8 cellular contexts compared by ENCODE assay signal in genomic region chrX:154370882-154371770, GRCh38. TPM values are rescaled to one million over a fixed set of nuclear protein-coding genes. Genes with fewer than 3 reads are reported as not detected.
A peak's percentile ranks its signal among the peaks of the same experiment; 100 is the strongest.
DNase-seq lines count a peak whose midpoint lies in the region; ATAC-seq and TF ChIP-seq lines count a peak whose summit lies in the region.

No MANE protein-coding gene starts in this region.

- peak overlapping the region; percentile 84 for H2BK12ac ChIP-seq in neuronal stem cell (ENCODE audit: low read length)

- peak overlapping the region; percentile 100 for H3K4me3 ChIP-seq in neuronal stem cell (ENCODE audit: low read length in 2 of 2)

- H4K8ac ChIP-seq in neuronal stem cell (ENCODE audit: low read depth, low read length) = no peak overlapping the region

- WGBS in neuronal stem cell (ENCODE audit: extremely low coverage in 2 of 2, insufficient read length in 2 of 2, insufficient replicate concordance in 1 of 2), 2 donors = no CpG with 5 or more reads among the region's 87 CpGs

- peak; percentile 47 for TF ChIP-seq CTCF in foreskin keratinocyte (conservative IDR thresholded peaks at IDR 0.05)

- no peak overlapping the region for H2BK15ac ChIP-seq in neuronal stem cell (ENCODE audit: low read length)

- peak overlapping the region; percentile 93 for H2BK5ac ChIP-seq in neuronal stem cell (ENCODE audit: low read length)

- H3K9me3 ChIP-seq in neuronal stem cell (replicated peaks in 1 of 2; ENCODE audit: control insufficient read depth in 2 of 2, insufficient read depth in 1 of 2, low read depth in 1 of 2, low read length in 2 of 2) = no peaks in the 10 kb centered on the region

- H3K27ac ChIP-seq in foreskin keratinocyte (no peak overlapping the region), neuronal stem cell (replicated peaks; ENCODE audit: low read length) (peak overlapping the region; percentile 49)

- H3K4me1 ChIP-seq in foreskin keratinocyte (no peaks in the 10 kb centered on the region), neuronal stem cell (ENCODE audit: control insufficient read depth in 2 of 2, insufficient read depth in 1 of 2, low read depth in 1 of 2, low read length in 2 of 2) (peaks cover 5 to 15% of the 10 kb centered on the region in 2 donors)

- peak overlapping the region; percentile 96 for H3K18ac ChIP-seq in neuronal stem cell (ENCODE audit: low read length)

- TF ChIP-seq POLR2A in Raji (IDR thresholded peaks at IDR 0.05; ENCODE audit: insufficient read depth, low read depth, low read length) = peak; percentile 98

- peak; percentile 42 for ATAC-seq in foreskin keratinocyte

- H4K91ac ChIP-seq in neuronal stem cell (ENCODE audit: low read depth, low read length, poor library complexity) = peak overlapping the region; percentile 72

- DNase-seq in DMS79 treated with DMSO at 0.1 percent for 48 hours (lab: John Stamatoyannopoulos, UW) (peak; percentile 61), GOT3 (lab: John Stamatoyannopoulos, UW) (peak; percentile 75), LoVo (ENCODE audit: low spot score) (peak; percentile 83), activated gamma-delta T cell (lab: John Stamatoyannopoulos, UW) (peak; percentile 82), foreskin keratinocyte (peak; percentile 69 to 80), neuronal stem cell (ENCODE audit: low spot score) (peak; percentile 86), stromal cell of bone marrow (ENCODE audit: low read depth) (peak; percentile 88)

- peak overlapping the region; percentile 99 for H3K9ac ChIP-seq in neuronal stem cell (ENCODE audit: low read depth, low read length, poor library complexity)

- peaks cover 18 to 35% of the 10 kb centered on the region in 2 donors for H3K36me3 ChIP-seq in neuronal stem cell (replicated peaks in 1 of 2; ENCODE audit: control insufficient read depth in 2 of 2, insufficient read depth in 2 of 2, low read length in 2 of 2)

- peak overlapping the region; percentile 90 for H2AK5ac ChIP-seq in neuronal stem cell (ENCODE audit: low read depth, low read length)

- H3K79me1 ChIP-seq in neuronal stem cell (ENCODE audit: low read depth, low read length) = peaks cover 12% of the 10 kb centered on the region

- peak overlapping the region; percentile 96 for H3K23ac ChIP-seq in neuronal stem cell (ENCODE audit: low read depth, low read length, poor library complexity)

- no peaks in the 10 kb centered on the region for H3K27me3 ChIP-seq in foreskin keratinocyte
- no peaks in the 10 kb centered on the region for H3K27me3 ChIP-seq in neuronal stem cell (ENCODE audit: control insufficient read depth in 3 of 3, insufficient read depth in 3 of 3, low read depth in 1 of 3, low read length in 3 of 3)

- H3K4me2 ChIP-seq in neuronal stem cell (ENCODE audit: insufficient read depth, low read length, poor library complexity, severe bottlenecking) = peak overlapping the region; percentile 62

- H3K4ac ChIP-seq in neuronal stem cell (ENCODE audit: low read length) = no peak overlapping the region

- no peak overlapping the region for H2BK120ac ChIP-seq in neuronal stem cell (ENCODE audit: low read depth, low read length)

- no peak overlapping the region for H3K14ac ChIP-seq in neuronal stem cell (ENCODE audit: low read length)

- H2AFZ ChIP-seq in neuronal stem cell (ENCODE audit: low read length) = peak overlapping the region; percentile 74

RNA-seq across cellular contexts. Expression of gene FLNA, which starts 3.3 kb away (rescaled TPM):
- total RNA-seq in foreskin keratinocyte = 1,667 and 1,680 TPM in 2 replicates
- polyA plus RNA-seq in foreskin keratinocyte = 1,552 and 1,648 TPM in 2 replicates
- 215 TPM for polyA plus RNA-seq in neuronal stem cell (2013, experiment 1 of 2)
- 217 TPM for polyA plus RNA-seq in neuronal stem cell (2013, experiment 2 of 2)

RNA-seq across cellular contexts. Expression of gene EMD, which starts 8.0 kb away (rescaled TPM):
- total RNA-seq in foreskin keratinocyte = 45.8 and 48.5 TPM in 2 replicates
- 121 and 128 TPM in 2 replicates for polyA plus RNA-seq in foreskin keratinocyte
- 55.3 TPM for polyA plus RNA-seq in neuronal stem cell (2013, experiment 1 of 2)
- 56.6 TPM for polyA plus RNA-seq in neuronal stem cell (2013, experiment 2 of 2)

RNA-seq across cellular contexts. Expression of gene RPL10, which starts 27.1 kb away (rescaled TPM):
- 2,470 and 2,821 TPM in 2 replicates for total RNA-seq in foreskin keratinocyte
- 4,650 and 4,901 TPM in 2 replicates for polyA plus RNA-seq in foreskin keratinocyte
- 4,532 TPM for polyA plus RNA-seq in neuronal stem cell (2013, experiment 1 of 2)
- 4,365 TPM for polyA plus RNA-seq in neuronal stem cell (2013, experiment 2 of 2)

RNA-seq across cellular contexts. Expression of gene DNASE1L1, which starts 37.9 kb away (rescaled TPM):
- total RNA-seq in foreskin keratinocyte = 22.3 and 26.9 TPM in 2 replicates
- polyA plus RNA-seq in foreskin keratinocyte = 19.0 and 21.7 TPM in 2 replicates
- 15.4 TPM for polyA plus RNA-seq in neuronal stem cell (2013, experiment 1 of 2)
- 15.1 TPM for polyA plus RNA-seq in neuronal stem cell (2013, experiment 2 of 2)

RNA-seq across cellular contexts. Expression of gene TAFAZZIN, which starts 40.2 kb away (rescaled TPM):
- total RNA-seq in foreskin keratinocyte = 26.5 and 31.9 TPM in 2 replicates
- 36.2 and 36.4 TPM in 2 replicates for polyA plus RNA-seq in foreskin keratinocyte
- 26.7 TPM for polyA plus RNA-seq in neuronal stem cell (2013, experiment 1 of 2)
- polyA plus RNA-seq in neuronal stem cell (2013, experiment 2 of 2) = 28.2 TPM
